18 cellular contexts compared by ENCODE assay signal in the genomic region with DNA sequence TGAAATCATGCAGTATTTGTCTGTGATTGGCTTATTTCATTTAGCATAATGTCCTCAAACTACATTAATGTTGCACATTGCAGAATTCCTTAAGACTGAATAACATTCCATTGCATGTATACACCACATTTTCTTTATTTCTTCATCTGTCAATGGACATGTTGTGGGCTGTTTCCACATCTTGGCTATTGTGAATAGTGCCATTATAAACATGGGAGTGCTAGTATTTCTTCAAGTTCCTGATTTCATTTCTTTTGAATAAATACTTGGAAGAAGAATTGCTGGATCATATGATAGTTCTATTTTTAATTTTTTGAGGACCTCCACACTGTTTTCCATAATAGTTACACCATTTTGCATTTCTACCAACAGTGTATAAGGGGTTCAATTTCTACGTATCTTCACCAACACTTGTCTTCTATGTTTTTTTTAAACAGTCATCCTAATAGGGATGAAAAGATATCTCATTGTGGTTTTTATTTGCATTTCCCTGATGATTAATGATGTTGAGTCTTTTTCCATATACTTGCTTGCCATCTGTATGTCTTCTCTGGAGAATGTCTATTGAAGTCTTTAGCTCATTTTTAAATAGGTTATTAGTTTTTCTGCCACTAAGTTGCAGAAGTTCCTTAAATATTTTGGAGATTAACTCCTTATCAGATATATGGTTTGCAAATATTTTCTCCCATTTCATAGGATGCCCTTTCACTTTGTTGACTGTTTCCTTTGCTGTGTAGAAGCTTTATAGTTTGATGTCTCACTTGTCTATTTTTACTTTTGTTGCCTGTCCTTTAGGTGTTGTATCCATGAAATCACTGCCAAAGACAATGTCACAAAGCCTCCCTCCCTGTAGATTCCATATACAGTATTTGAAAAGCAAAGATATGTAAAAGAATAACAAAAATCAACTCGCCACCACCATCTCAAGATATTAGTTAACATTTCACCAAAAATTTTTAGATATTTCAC. TPM values are rescaled to one million over a fixed set of nuclear protein-coding genes. Genes with fewer than 3 reads are reported as not detected.
DNase-seq lines count a peak whose midpoint lies in the region; ATAC-seq and TF ChIP-seq lines count a peak whose summit lies in the region.
"Had no signal": no experiment of that assay in that cellular context is flagged by ENCODE, and none has a peak within 500 bp of the region (broad histone marks: within the 10 kb centered on the region; RNA-seq: fewer than 3 reads in every experiment).

No MANE protein-coding gene starts in this region.

- peaks cover 81% of the 10 kb centered on the region for H3K4me1 Mint-ChIP-seq in activated T-cell treated with anti-CD3 and anti-CD28 coated beads, Interleukin-2, amount 50 U/mL, for 24 hours (ENCODE audit: low read depth)
- H3K4me1 Mint-ChIP-seq in central memory CD8-positive, alpha-beta T cell: peaks cover 64% of the 10 kb centered on the region

- peak overlapping the region; percentile 77 for H3K27ac Mint-ChIP-seq in activated T-cell treated with anti-CD3 and anti-CD28 coated beads, Interleukin-2, amount 50 U/mL, for 24 hours
- peak overlapping the region; percentile 13 for H3K27ac Mint-ChIP-seq in central memory CD8-positive, alpha-beta T cell (ENCODE audit: low read depth)
- H3K27ac Mint-ChIP-seq: activated naive CD4-positive, alpha-beta T cell treated with anti-CD3 and anti-CD28 coated beads, Interleukin-2, amount 10 ng/mL, durations not matched to agents 7 days and 5 days; T-helper 1 cell treated with Interleukin-12 subunit alpha and Interleukin-12 subunit beta and Interleukin-4 antibody, amounts not matched to agents 30 μg/mL and 1 μg/mL, for 36 hours had no signal

- H3K9me3 Mint-ChIP-seq in activated T-cell treated with anti-CD3 and anti-CD28 coated beads, Interleukin-2, amount 50 U/mL, for 24 hours: no peaks in the 10 kb centered on the region
- no peaks in the 10 kb centered on the region for H3K9me3 Mint-ChIP-seq in central memory CD8-positive, alpha-beta T cell
- H3K9me3 Mint-ChIP-seq: activated naive CD4-positive, alpha-beta T cell treated with anti-CD3 and anti-CD28 coated beads, Interleukin-2, amount 10 ng/mL, durations not matched to agents 7 days and 5 days; T-helper 1 cell treated with Interleukin-12 subunit alpha and Interleukin-12 subunit beta and Interleukin-4 antibody, amounts not matched to agents 30 μg/mL and 1 μg/mL, for 36 hours had no signal

- no peak overlapping the region for H2AFZ ChIP-seq in PC-3 (ENCODE audit: low read length)
- H2AFZ ChIP-seq in trophoblast cell (ENCODE audit: insufficient read depth, low read length, poor library complexity): no peak overlapping the region

- no peak overlapping the region for H3K18ac ChIP-seq in trophoblast cell (ENCODE audit: low read length)

- no peak overlapping the region for H2BK120ac ChIP-seq in trophoblast cell (ENCODE audit: insufficient read depth, low read length, poor library complexity)

- H2BK5ac ChIP-seq in trophoblast cell (ENCODE audit: low read depth, low read length, poor library complexity): no peak overlapping the region

- POLR2A ChIA-PET in PC-3 (lab: Charles Lee; ENCODE audit: unreplicated experiment): interaction anchor here (0.7 kb wide), 1 partner anchor 9 kb away, joined by 5 read pairs; no protein-coding TSS in a partner anchor

- peak overlapping the region; percentile 83 for H3K4ac ChIP-seq in trophoblast cell (ENCODE audit: low read depth, low read length)

- H3K79me2 ChIP-seq in PC-3 (ENCODE audit: low read length) (peaks cover 98% of the 10 kb centered on the region), trophoblast cell (ENCODE audit: control insufficient read depth, insufficient read depth, low read length, poor library complexity) (peaks cover 9% of the 10 kb centered on the region)

- TF ChIP-seq CTCF in PC-3 (conservative IDR thresholded peaks at IDR 0.05; ENCODE audit: low read depth, low read length): no peak

- ATAC-seq in PC-3: 0 out of 2 replicates have a peak, but pooled peaks have one; percentile 29
- no peak for ATAC-seq in central memory CD8-positive, alpha-beta T cell (replicated peaks; ENCODE audit: extremely low read depth, poor library complexity, severe bottlenecking)
- ATAC-seq in HG03280 (IDR thresholded peaks at IDR 0.05; ENCODE audit: unreplicated experiment): no peak

- DNase-seq in activated T-cell treated with anti-CD3 and anti-CD28 coated beads, Interleukin-2, amount 50 U/mL, for 24 hours: no peak
- no peak for DNase-seq in activated T-cell treated with anti-CD3 and anti-CD28 coated beads, Interleukin-2, amount 50 U/mL, for 48 hours
- no peak for DNase-seq in PC-3
- DNase-seq in central memory CD8-positive, alpha-beta T cell (ENCODE audit: low spot score in 2 of 2): no peak
- DNase-seq in trophoblast cell: no peak
- DNase-seq in KBM-7: no peak
- DNase-seq in stimulated activated naive CD4-positive, alpha-beta T cell treated with Interleukin-2 at 50 U/mL for 16 hours (lab: John Stamatoyannopoulos, UW): no peak
- DNase-seq: activated CD4-positive, alpha-beta T cell treated with anti-CD3 and anti-CD28 coated beads, Interleukin-2, amount 50 U/mL, for 4 hours; activated naive CD4-positive, alpha-beta T cell treated with anti-CD3 and anti-CD28 coated beads, Interleukin-2, amount 10 ng/mL, durations not matched to agents 7 days and 5 days; Calu3; mesendoderm; NCI-H1105 treated with DMSO at 0.1 percent for 48 hours; NCI-H345; stimulated activated CD4-positive, alpha-beta T cell treated with anti-CD3 and anti-CD28 coated beads, Interleukin-15, amount 100 ng/mL, for 24 hours; tibial artery had no signal

- H3K27me3 Mint-ChIP-seq in activated T-cell treated with anti-CD3 and anti-CD28 coated beads, Interleukin-2, amount 50 U/mL, for 24 hours: no peaks in the 10 kb centered on the region
- H3K27me3 Mint-ChIP-seq in central memory CD8-positive, alpha-beta T cell: no peaks in the 10 kb centered on the region
- H3K27me3 Mint-ChIP-seq: activated naive CD4-positive, alpha-beta T cell treated with anti-CD3 and anti-CD28 coated beads, Interleukin-2, amount 10 ng/mL, durations not matched to agents 7 days and 5 days had no signal

- no peak overlapping the region for H3K4me2 ChIP-seq in PC-3 (ENCODE audit: low read length)
- H3K4me2 ChIP-seq in trophoblast cell (ENCODE audit: low read length): no peak overlapping the region

- H3K4me3 ChIP-seq in PC-3 (ENCODE audit: low read length) (no peak overlapping the region), trophoblast cell (ENCODE audit: low read depth, low read length) (no peak overlapping the region)
- H3K4me3 ChIP-seq: esophagus muscularis mucosa, tibial artery had no signal

- CTCF ChIA-PET in PC-3 (lab: Charles Lee): interaction anchor here (0.6 kb wide), 2 partner anchors 34 to 431 kb away, joined by 3 to 5 read pairs; no protein-coding TSS in a partner anchor

- intact Hi-C loops in PC-3 (cut with micrococcal nuclease): no loop called here

- H2BK12ac ChIP-seq in trophoblast cell (ENCODE audit: low read length): no peak overlapping the region

- H3K4me1 ChIP-seq in PC-3 (ENCODE audit: insufficient read depth, low read length) (peaks cover 6% of the 10 kb centered on the region; the same call in 1 of the 2 replicates), trophoblast cell (ENCODE audit: control insufficient read depth in 1 of 2, insufficient read depth in 2 of 2, low read length in 2 of 2) (no peaks in the 10 kb centered on the region)

- peaks cover 39% of the 10 kb centered on the region for H3K36me3 Mint-ChIP-seq in activated T-cell treated with anti-CD3 and anti-CD28 coated beads, Interleukin-2, amount 50 U/mL, for 24 hours (ENCODE audit: low read depth)
- peaks cover 18% of the 10 kb centered on the region for H3K36me3 Mint-ChIP-seq in central memory CD8-positive, alpha-beta T cell (ENCODE audit: insufficient read depth)

- WGBS in trophoblast cell (ENCODE audit: extremely low coverage, insufficient coverage, insufficient read length): no CpG with 5 or more reads among the region's 2 CpGs

- no peaks in the 10 kb centered on the region for H3F3A ChIP-seq in PC-3 (ENCODE audit: low read length, unreplicated experiment)

- peak overlapping the region; percentile 1 for H3K4me3 Mint-ChIP-seq in activated T-cell treated with anti-CD3 and anti-CD28 coated beads, Interleukin-2, amount 50 U/mL, for 24 hours
- no peak overlapping the region for H3K4me3 Mint-ChIP-seq in central memory CD8-positive, alpha-beta T cell
- H3K4me3 Mint-ChIP-seq: activated naive CD4-positive, alpha-beta T cell treated with anti-CD3 and anti-CD28 coated beads, Interleukin-2, amount 10 ng/mL, durations not matched to agents 7 days and 5 days; T-helper 1 cell treated with Interleukin-12 subunit alpha and Interleukin-12 subunit beta and Interleukin-4 antibody, amounts not matched to agents 30 μg/mL and 1 μg/mL, for 36 hours had no signal

- H3K27ac ChIP-seq in PC-3 (ENCODE audit: low read length) (no peak overlapping the region), trophoblast cell (ENCODE audit: low read depth, low read length) (no peak overlapping the region)
- H3K27ac ChIP-seq: esophagus muscularis mucosa, tibial artery had no signal

- no peaks in the 10 kb centered on the region for H3K27me3 ChIP-seq in PC-3 (ENCODE audit: low read length)
- no peaks in the 10 kb centered on the region for H3K27me3 ChIP-seq in trophoblast cell (ENCODE audit: insufficient read depth, low read length)
- H3K27me3 ChIP-seq: esophagus muscularis mucosa, tibial artery had no signal

- H3K79me1 ChIP-seq in trophoblast cell (ENCODE audit: low read length): no peaks in the 10 kb centered on the region

- no peak overlapping the region for H3K14ac ChIP-seq in trophoblast cell (ENCODE audit: low read length)

- no peaks in the 10 kb centered on the region for H3K9me2 ChIP-seq in PC-3 (replicated peaks; ENCODE audit: low read length)

- BruUV-seq in PC-3 (replicated peaks; lab: Mats Ljungman, UMichigan): no TSS peak

- no peak overlapping the region for H4K8ac ChIP-seq in trophoblast cell (ENCODE audit: low read depth, low read length)

- H3K23ac ChIP-seq in trophoblast cell (ENCODE audit: low read length): no peak overlapping the region

- H3K36me3 ChIP-seq in PC-3 (ENCODE audit: low read depth, low read length): no peaks in the 10 kb centered on the region
- H3K36me3 ChIP-seq in trophoblast cell (ENCODE audit: control insufficient read depth in 1 of 2, insufficient read depth in 2 of 2, low read length in 2 of 2): peaks cover 1 to 3% of the 10 kb centered on the region in 2 experiments

- in situ Hi-C loops in KBM-7 (cut with MboI; ENCODE audit: low pct_unique_long_range_greater_than_20kb, low sequenced_read_pairs): no loop called here

- H2AK5ac ChIP-seq in trophoblast cell (ENCODE audit: low read length): no peak overlapping the region

- no peak overlapping the region for H4K91ac ChIP-seq in trophoblast cell (ENCODE audit: low read depth, low read length)

- H4K20me1 ChIP-seq in PC-3 (ENCODE audit: low read length): peaks cover 30% of the 10 kb centered on the region; the same call in 1 of the 2 replicates

- H3K9me3 ChIP-seq in PC-3 (ENCODE audit: low read length): no peaks in the 10 kb centered on the region
- no peaks in the 10 kb centered on the region for H3K9me3 ChIP-seq in trophoblast cell (ENCODE audit: insufficient read depth, low read depth, low read length)
- H3K9me3 ChIP-seq: esophagus muscularis mucosa, tibial artery had no signal

- no peak overlapping the region for H3K9ac ChIP-seq in PC-3 (ENCODE audit: low read length)
- no peak overlapping the region for H3K9ac ChIP-seq in trophoblast cell (ENCODE audit: low read length)

- H4K12ac ChIP-seq in trophoblast cell (ENCODE audit: low read depth, low read length): no peak overlapping the region

RNA-seq across cellular contexts. Expression of a gene that starts 14.6 kb away (rescaled TPM):
- total RNA-seq in PC-3 (2014; rRNA removed): 34.8 and 39.6 TPM in 2 replicates
- 99.7 and 107 TPM in 2 replicates for polyA plus RNA-seq in trophoblast cell (2013)
